1 cellular context compared by ENCODE assay signal in the genomic region with DNA sequence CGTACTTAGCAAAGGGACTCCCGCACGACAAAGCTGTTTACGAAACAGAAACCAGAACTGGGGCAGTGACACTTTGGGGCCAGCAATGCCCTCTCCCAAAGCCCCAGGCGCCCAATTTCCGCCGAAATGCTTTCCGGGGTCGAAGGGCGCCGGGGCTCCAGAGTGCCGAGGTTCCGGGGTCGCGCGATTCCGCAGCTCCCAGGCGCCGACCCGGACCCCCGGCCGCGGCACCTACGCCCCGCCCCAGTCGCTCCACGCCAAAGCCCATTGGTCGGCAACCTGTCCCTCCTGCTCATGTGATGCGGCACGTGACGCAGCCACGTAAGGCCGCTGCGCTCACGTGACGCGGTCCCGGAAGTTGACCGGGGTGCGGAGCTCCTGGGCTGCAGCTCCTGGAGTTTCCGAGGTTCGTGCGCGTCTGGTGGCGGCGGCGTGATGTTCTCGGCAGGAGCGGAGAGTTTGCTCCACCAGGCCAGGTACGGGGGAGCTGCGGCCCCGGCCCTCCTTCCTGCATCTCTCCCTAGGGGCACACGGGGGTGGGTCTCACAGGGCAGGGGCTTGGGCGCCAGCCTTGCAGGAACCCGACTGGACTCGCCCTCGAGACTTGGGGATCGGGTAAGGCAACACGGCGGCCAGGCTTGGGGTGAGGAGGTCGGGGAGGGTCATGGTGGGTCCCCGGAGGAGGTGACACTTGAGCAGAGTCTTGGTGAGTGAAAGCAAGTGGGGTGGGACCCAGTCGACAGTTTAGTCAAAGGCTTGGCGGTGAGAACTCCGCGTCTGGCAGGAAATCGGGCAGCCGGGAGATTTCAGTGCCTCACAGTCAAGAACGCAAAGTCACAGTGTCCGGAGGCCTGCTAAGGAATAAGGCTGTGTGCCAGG.
TF ChIP-seq lines count a peak whose summit lies in the region.

Gene AP5Z1, plus strand, starts transcription at position 343 of the 879 bp plus-strand sequence. Its CDS starts 93 bp downstream, at position 436.

TF ChIP-seq in GM12878, 131 proteins besides CTCF, POLR2A, EP300 and RAD21 (continued from another document and continues in another):
- TF ChIP-seq, protein P1, sequence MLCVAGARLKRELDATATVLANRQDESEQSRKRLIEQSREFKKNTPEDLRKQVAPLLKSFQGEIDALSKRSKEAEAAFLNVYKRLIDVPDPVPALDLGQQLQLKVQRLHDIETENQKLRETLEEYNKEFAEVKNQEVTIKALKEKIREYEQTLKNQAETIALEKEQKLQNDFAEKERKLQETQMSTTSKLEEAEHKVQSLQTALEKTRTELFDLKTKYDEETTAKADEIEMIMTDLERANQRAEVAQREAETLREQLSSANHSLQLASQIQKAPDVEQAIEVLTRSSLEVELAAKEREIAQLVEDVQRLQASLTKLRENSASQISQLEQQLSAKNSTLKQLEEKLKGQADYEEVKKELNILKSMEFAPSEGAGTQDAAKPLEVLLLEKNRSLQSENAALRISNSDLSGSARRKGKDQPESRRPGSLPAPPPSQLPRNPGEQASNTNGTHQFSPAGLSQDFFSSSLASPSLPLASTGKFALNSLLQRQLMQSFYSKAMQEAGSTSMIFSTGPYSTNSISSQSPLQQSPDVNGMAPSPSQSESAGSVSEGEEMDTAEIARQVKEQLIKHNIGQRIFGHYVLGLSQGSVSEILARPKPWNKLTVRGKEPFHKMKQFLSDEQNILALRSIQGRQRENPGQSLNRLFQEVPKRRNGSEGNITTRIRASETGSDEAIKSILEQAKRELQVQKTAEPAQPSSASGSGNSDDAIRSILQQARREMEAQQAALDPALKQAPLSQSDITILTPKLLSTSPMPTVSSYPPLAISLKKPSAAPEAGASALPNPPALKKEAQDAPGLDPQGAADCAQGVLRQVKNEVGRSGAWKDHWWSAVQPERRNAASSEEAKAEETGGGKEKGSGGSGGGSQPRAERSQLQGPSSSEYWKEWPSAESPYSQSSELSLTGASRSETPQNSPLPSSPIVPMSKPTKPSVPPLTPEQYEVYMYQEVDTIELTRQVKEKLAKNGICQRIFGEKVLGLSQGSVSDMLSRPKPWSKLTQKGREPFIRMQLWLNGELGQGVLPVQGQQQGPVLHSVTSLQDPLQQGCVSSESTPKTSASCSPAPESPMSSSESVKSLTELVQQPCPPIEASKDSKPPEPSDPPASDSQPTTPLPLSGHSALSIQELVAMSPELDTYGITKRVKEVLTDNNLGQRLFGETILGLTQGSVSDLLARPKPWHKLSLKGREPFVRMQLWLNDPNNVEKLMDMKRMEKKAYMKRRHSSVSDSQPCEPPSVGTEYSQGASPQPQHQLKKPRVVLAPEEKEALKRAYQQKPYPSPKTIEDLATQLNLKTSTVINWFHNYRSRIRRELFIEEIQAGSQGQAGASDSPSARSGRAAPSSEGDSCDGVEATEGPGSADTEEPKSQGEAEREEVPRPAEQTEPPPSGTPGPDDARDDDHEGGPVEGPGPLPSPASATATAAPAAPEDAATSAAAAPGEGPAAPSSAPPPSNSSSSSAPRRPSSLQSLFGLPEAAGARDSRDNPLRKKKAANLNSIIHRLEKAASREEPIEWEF (IDR thresholded peaks at IDR 0.05; ENCODE audit: insufficient replicate concordance, low read depth, low read length), result no peak
- TF ChIP-seq POLR2AphosphoS5 (IDR thresholded peaks at IDR 0.05; ENCODE audit: low read length), result peak; percentile 86
- no peak; the same call in 1 of the 2 replicates for TF ChIP-seq EED (IDR thresholded peaks at IDR 0.05; ENCODE audit: low read depth)
- peak in 1 of 2 experiments; percentile 91; a peak in 1 of 3 replicates for TF ChIP-seq EGR1 (IDR thresholded peaks at IDR 0.05; ENCODE audit: borderline replicate concordance in 1 of 2, low read depth in 2 of 2, low read length in 2 of 2)
- no peak for TF ChIP-seq ZSCAN29 (IDR thresholded peaks at IDR 0.05)
- TF ChIP-seq ATF7 (IDR thresholded peaks at IDR 0.05; ENCODE audit: low read depth), result peak; percentile 25; the same call in 1 of the 2 replicates
- peak; percentile 91 for TF ChIP-seq CREB1 (IDR thresholded peaks at IDR 0.05; ENCODE audit: low read depth)
- no peak for TF ChIP-seq NFXL1 (IDR thresholded peaks at IDR 0.05; ENCODE audit: borderline replicate concordance)
- peak; percentile 39; the same call in 1 of the 2 replicates for TF ChIP-seq LARP7 (IDR thresholded peaks at IDR 0.05)
- TF ChIP-seq, protein P2, sequence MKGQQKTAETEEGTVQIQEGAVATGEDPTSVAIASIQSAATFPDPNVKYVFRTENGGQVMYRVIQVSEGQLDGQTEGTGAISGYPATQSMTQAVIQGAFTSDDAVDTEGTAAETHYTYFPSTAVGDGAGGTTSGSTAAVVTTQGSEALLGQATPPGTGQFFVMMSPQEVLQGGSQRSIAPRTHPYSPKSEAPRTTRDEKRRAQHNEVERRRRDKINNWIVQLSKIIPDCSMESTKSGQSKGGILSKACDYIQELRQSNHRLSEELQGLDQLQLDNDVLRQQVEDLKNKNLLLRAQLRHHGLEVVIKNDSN (IDR thresholded peaks at IDR 0.05; ENCODE audit: borderline replicate concordance, extremely low read length, insufficient read depth, low read depth, low read length), result peak; percentile 100
- TF ChIP-seq CEBPB (IDR thresholded peaks at IDR 0.05; ENCODE audit: borderline replicate concordance in 1 of 2, low read depth in 2 of 2, low read length in 2 of 2), result no peak
- TF ChIP-seq DPF2 (IDR thresholded peaks at IDR 0.05), result peak; percentile 92
- peak; percentile 100 for TF ChIP-seq RELA (IDR thresholded peaks at IDR 0.05; ENCODE audit: borderline replicate concordance, partially characterized antibody)
- TF ChIP-seq SUZ12 (IDR thresholded peaks at IDR 0.05; ENCODE audit: unreplicated experiment), result no peak
- 0 out of 2 replicates have a peak, but pooled peaks have one; percentile 29 for TF ChIP-seq SMAD5 (IDR thresholded peaks at IDR 0.05; ENCODE audit: low read depth)
- no peak for TF ChIP-seq ESRRA (IDR thresholded peaks at IDR 0.05; ENCODE audit: low read length)
- TF ChIP-seq SREBF1 (IDR thresholded peaks at IDR 0.05; ENCODE audit: low read length), result peak; percentile 83
- TF ChIP-seq ASH2L (IDR thresholded peaks at IDR 0.05; ENCODE audit: borderline replicate concordance, low read depth), result peak; percentile 99; the same call in 1 of the 2 replicates
- TF ChIP-seq NR2C1 (IDR thresholded peaks at IDR 0.05), result peak; percentile 97
- peak; percentile 79 for TF ChIP-seq ZBTB11 (CRISPR knock-in tag; IDR thresholded peaks at IDR 0.05)
- no peak for TF ChIP-seq ZBTB33 (IDR thresholded peaks at IDR 0.05)
- TF ChIP-seq KDM1A (IDR thresholded peaks at IDR 0.05; ENCODE audit: borderline replicate concordance), result no peak
- TF ChIP-seq ZZZ3 (IDR thresholded peaks at IDR 0.05; ENCODE audit: control insufficient read depth, insufficient read length, low read depth), result no peak
- TF ChIP-seq, protein P3, sequence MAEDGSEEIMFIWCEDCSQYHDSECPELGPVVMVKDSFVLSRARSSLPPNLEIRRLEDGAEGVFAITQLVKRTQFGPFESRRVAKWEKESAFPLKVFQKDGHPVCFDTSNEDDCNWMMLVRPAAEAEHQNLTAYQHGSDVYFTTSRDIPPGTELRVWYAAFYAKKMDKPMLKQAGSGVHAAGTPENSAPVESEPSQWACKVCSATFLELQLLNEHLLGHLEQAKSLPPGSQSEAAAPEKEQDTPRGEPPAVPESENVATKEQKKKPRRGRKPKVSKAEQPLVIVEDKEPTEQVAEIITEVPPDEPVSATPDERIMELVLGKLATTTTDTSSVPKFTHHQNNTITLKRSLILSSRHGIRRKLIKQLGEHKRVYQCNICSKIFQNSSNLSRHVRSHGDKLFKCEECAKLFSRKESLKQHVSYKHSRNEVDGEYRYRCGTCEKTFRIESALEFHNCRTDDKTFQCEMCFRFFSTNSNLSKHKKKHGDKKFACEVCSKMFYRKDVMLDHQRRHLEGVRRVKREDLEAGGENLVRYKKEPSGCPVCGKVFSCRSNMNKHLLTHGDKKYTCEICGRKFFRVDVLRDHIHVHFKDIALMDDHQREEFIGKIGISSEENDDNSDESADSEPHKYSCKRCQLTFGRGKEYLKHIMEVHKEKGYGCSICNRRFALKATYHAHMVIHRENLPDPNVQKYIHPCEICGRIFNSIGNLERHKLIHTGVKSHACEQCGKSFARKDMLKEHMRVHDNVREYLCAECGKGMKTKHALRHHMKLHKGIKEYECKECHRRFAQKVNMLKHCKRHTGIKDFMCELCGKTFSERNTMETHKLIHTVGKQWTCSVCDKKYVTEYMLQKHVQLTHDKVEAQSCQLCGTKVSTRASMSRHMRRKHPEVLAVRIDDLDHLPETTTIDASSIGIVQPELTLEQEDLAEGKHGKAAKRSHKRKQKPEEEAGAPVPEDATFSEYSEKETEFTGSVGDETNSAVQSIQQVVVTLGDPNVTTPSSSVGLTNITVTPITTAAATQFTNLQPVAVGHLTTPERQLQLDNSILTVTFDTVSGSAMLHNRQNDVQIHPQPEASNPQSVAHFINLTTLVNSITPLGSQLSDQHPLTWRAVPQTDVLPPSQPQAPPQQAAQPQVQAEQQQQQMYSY (CRISPR knock-in tag; IDR thresholded peaks at IDR 0.05), result peak; percentile 61; the same call in 1 of the 2 replicates
- TF ChIP-seq BHLHE40 (IDR thresholded peaks at IDR 0.05; ENCODE audit: borderline replicate concordance in 1 of 2, low read depth in 2 of 2, low read length in 1 of 2), result peak; percentile 98 to 100
- peak; percentile 96 for TF ChIP-seq CREM (IDR thresholded peaks at IDR 0.05; ENCODE audit: low read depth)
- TF ChIP-seq, protein P4, sequence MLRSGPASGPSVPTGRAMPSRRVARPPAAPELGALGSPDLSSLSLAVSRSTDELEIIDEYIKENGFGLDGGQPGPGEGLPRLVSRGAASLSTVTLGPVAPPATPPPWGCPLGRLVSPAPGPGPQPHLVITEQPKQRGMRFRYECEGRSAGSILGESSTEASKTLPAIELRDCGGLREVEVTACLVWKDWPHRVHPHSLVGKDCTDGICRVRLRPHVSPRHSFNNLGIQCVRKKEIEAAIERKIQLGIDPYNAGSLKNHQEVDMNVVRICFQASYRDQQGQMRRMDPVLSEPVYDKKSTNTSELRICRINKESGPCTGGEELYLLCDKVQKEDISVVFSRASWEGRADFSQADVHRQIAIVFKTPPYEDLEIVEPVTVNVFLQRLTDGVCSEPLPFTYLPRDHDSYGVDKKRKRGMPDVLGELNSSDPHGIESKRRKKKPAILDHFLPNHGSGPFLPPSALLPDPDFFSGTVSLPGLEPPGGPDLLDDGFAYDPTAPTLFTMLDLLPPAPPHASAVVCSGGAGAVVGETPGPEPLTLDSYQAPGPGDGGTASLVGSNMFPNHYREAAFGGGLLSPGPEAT (IDR thresholded peaks at IDR 0.05; ENCODE audit: low read depth), result peak; percentile 85
- TF ChIP-seq RBBP5 (conservative IDR thresholded peaks at IDR 0.05), result no peak; the same call in 1 of the 2 replicates
- TF ChIP-seq FOXM1 (IDR thresholded peaks at IDR 0.05; ENCODE audit: low read depth, low read length), result no peak
- TF ChIP-seq BCL11A (IDR thresholded peaks at IDR 0.05; ENCODE audit: low read depth, low read length), result 0 out of 2 replicates have a peak, but pooled peaks have one; percentile 17
- peak; percentile 100 for TF ChIP-seq RAD51 (IDR thresholded peaks at IDR 0.05)
- TF ChIP-seq MYC (IDR thresholded peaks at IDR 0.05; ENCODE audit: insufficient read depth, insufficient read length, insufficient replicate concordance, low read length, severe bottlenecking), result no peak
- no peak; the same call in 1 of the 2 replicates for TF ChIP-seq SREBF2 (IDR thresholded peaks at IDR 0.05; ENCODE audit: low read length)
- TF ChIP-seq TCF12 (IDR thresholded peaks at IDR 0.05; ENCODE audit: low read depth, low read length), result peak; percentile 7; the same call in 1 of the 2 replicates
- TF ChIP-seq, protein P5, sequence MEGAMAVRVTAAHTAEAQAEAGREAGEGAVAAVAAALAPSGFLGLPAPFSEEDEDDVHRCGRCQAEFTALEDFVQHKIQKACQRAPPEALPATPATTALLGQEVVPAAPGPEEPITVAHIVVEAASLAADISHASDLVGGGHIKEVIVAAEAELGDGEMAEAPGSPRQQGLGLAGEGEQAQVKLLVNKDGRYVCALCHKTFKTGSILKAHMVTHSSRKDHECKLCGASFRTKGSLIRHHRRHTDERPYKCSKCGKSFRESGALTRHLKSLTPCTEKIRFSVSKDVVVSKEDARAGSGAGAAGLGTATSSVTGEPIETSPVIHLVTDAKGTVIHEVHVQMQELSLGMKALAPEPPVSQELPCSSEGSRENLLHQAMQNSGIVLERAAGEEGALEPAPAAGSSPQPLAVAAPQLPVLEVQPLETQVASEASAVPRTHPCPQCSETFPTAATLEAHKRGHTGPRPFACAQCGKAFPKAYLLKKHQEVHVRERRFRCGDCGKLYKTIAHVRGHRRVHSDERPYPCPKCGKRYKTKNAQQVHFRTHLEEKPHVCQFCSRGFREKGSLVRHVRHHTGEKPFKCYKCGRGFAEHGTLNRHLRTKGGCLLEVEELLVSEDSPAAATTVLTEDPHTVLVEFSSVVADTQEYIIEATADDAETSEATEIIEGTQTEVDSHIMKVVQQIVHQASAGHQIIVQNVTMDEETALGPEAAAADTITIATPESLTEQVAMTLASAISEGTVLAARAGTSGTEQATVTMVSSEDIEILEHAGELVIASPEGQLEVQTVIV (IDR thresholded peaks at IDR 0.05; ENCODE audit: borderline replicate concordance, partially characterized antibody), result peak; percentile 89
